ENCODE assay signal across 11 cellular contexts in genomic region chr2:6845312-6845711, GRCh38. TPM values are rescaled to one million over a fixed set of nuclear protein-coding genes. Genes with fewer than 3 reads are reported as not detected.
DNase-seq lines count a peak whose midpoint lies in the region; ATAC-seq and TF ChIP-seq lines count a peak whose summit lies in the region.
"Had no signal": no experiment of that assay in that cellular context is flagged by ENCODE, and none has a peak within 500 bp of the region (broad histone marks: within the 10 kb centered on the region; RNA-seq: fewer than 3 reads in every experiment).

No MANE protein-coding gene starts in this region.

- TF ChIP-seq CTCF in NB4 (IDR thresholded peaks at IDR 0.05; ENCODE audit: low read depth, low read length) (no peak), neural progenitor cell (IDR thresholded peaks at IDR 0.05) (no peak)

- no peak overlapping the region for H2AFZ ChIP-seq in neural progenitor cell (replicated peaks)

- H3K4me3 Mint-ChIP-seq in neural progenitor cell = no peak overlapping the region
- H3K4me3 Mint-ChIP-seq: activated B cell treated with CpG ODN at 0.5 μM for 24 hours; activated T-cell treated with anti-CD3 and anti-CD28 coated beads, Interleukin-2, amount 50 U/mL, for 72 hours had no signal

- peaks cover 17% of the 10 kb centered on the region for H3K36me3 Mint-ChIP-seq in neural progenitor cell

- no peaks in the 10 kb centered on the region for H3K4me1 Mint-ChIP-seq in neural progenitor cell
- H3K4me1 Mint-ChIP-seq: activated B cell treated with CpG ODN at 0.5 μM for 24 hours had no signal

- TF ChIP-seq POLR2A in NB4 (IDR thresholded peaks at IDR 0.05; ENCODE audit: extremely low read depth, insufficient read length) = no peak

- H3K4me2 ChIP-seq in neural progenitor cell = no peak overlapping the region

- no peaks in the 10 kb centered on the region for H3K79me2 ChIP-seq in neural progenitor cell (ENCODE audit: low read depth)

- H3K9ac ChIP-seq in duodenal mucosa (ENCODE audit: low read depth in 1 of 2, low read length in 2 of 2) = no peak overlapping the region
- no peak overlapping the region for H3K9ac ChIP-seq in neural progenitor cell

- H3K4me1 ChIP-seq in duodenal mucosa (ENCODE audit: control insufficient read depth in 1 of 2, insufficient read depth in 2 of 2, low read length in 2 of 2) (no peaks in the 10 kb centered on the region), neural progenitor cell (no peaks in the 10 kb centered on the region)

- H3K4me3 ChIP-seq in NB4 (ENCODE audit: low read depth, low read length) (no peak overlapping the region), duodenal mucosa (ENCODE audit: low read depth in 1 of 2, low read length in 2 of 2) (peak overlapping the region; percentile 1 to 5), neural progenitor cell (no peak overlapping the region)

- H3K27me3 ChIP-seq in duodenal mucosa (ENCODE audit: control insufficient read depth in 1 of 2, insufficient read depth in 2 of 2, low read length in 2 of 2) (no peaks in the 10 kb centered on the region), neural progenitor cell (no peaks in the 10 kb centered on the region)

- peaks cover 61 to 62% of the 10 kb centered on the region in 2 donors for H3K9me3 ChIP-seq in duodenal mucosa (ENCODE audit: control insufficient read depth in 1 of 2, low read length in 2 of 2)
- peaks cover 12% of the 10 kb centered on the region for H3K9me3 ChIP-seq in neural progenitor cell (ENCODE audit: low read depth)

- H3K36me3 ChIP-seq in duodenal mucosa (ENCODE audit: control insufficient read depth in 1 of 2, insufficient read depth in 2 of 2, low read length in 2 of 2) = peaks cover 18 to 23% of the 10 kb centered on the region in 2 donors
- no peaks in the 10 kb centered on the region for H3K36me3 ChIP-seq in neural progenitor cell

- no peaks in the 10 kb centered on the region for H3K27me3 Mint-ChIP-seq in neural progenitor cell (ENCODE audit: insufficient read depth, low read depth)
- H3K27me3 Mint-ChIP-seq: activated B cell treated with CpG ODN at 0.5 μM for 24 hours had no signal

- no peaks in the 10 kb centered on the region for H4K20me1 ChIP-seq in neural progenitor cell (ENCODE audit: low read depth)

- ATAC-seq in GM21447 (IDR thresholded peaks at IDR 0.05; ENCODE audit: unreplicated experiment) (no peak), HG03108 (IDR thresholded peaks at IDR 0.05; ENCODE audit: unreplicated experiment) (no peak), HG03565 (IDR thresholded peaks at IDR 0.05; ENCODE audit: unreplicated experiment) (no peak)
- ATAC-seq: activated T-cell treated with anti-CD3 and anti-CD28 coated beads, Interleukin-2, amount 50 U/mL, for 72 hours had no signal

- no peak overlapping the region for H3K27ac ChIP-seq in duodenal mucosa (ENCODE audit: low read depth, low read length)
- no peak overlapping the region for H3K27ac ChIP-seq in neural progenitor cell

- peaks cover 58% of the 10 kb centered on the region for H3K9me3 Mint-ChIP-seq in neural progenitor cell

- no peaks in the 10 kb centered on the region for H3F3A ChIP-seq in neural progenitor cell (ENCODE audit: low read depth)

- no peak overlapping the region for H3K27ac Mint-ChIP-seq in neural progenitor cell
- H3K27ac Mint-ChIP-seq: activated B cell treated with CpG ODN at 0.5 μM for 24 hours; activated T-cell treated with anti-CD3 and anti-CD28 coated beads, Interleukin-2, amount 50 U/mL, for 72 hours had no signal

- DNase-seq in NCI-H2227 (lab: John Stamatoyannopoulos, UW; ENCODE audit: unreplicated experiment) (peak; percentile 57), NCI-H2227 treated with DMSO at 0.1 percent for 48 hours (lab: John Stamatoyannopoulos, UW) (no peak), NB4 (ENCODE audit: low read depth) (peak; percentile 44), neural progenitor cell (ENCODE audit: low spot score) (peak; percentile 27)
- DNase-seq: activated B cell treated with CpG ODN at 0.5 μM for 24 hours, NCI-H2171 had no signal

RNA-seq across cellular contexts. Expression of gene CMPK2, which starts 20.4 kb away (rescaled TPM):
- total RNA-seq in neural progenitor cell (ENCODE audit: low replicate concordance) = 0.31 TPM in 1 of 2 replicates, not detected in the other

RNA-seq across cellular contexts. Expression of gene RSAD2, which starts 32.3 kb away (rescaled TPM):
- not detected in 2 replicates for total RNA-seq in neural progenitor cell (ENCODE audit: low replicate concordance)

Comparison
In these comparisons a context has a peak if more than half of its experiments do, and no peak if none do; other contexts are left out.
1. H3K4me3 ChIP-seq: peak in duodenal mucosa (2 of 2); none in NB4 (single experiment) and neural progenitor cell (single experiment).